Comparison of ENCODE assay signal across 8 cellular contexts in genomic region chr5:149828161-149829011, GRCh38.
DNase-seq lines count a peak whose midpoint lies in the region; ATAC-seq, FAIRE-seq and TF ChIP-seq lines count a peak whose summit lies in the region.

No MANE protein-coding gene starts in this region.

- no peak overlapping the region for H3K4me2 ChIP-seq in astrocyte (ENCODE audit: low read length)

- H3K27me3 ChIP-seq in astrocyte (ENCODE audit: insufficient read depth, low read length) (no peaks in the 10 kb centered on the region), gastrocnemius medialis (no peaks in the 10 kb centered on the region)

- H3K9me3 Mint-ChIP-seq in astrocyte (ENCODE audit: unreplicated experiment), result no peaks in the 10 kb centered on the region

- in situ Hi-C loops in gastrocnemius medialis (cut with MboI; ENCODE audit: low sequenced_read_pairs in 4 of 4), result loop anchor here (5.0 to 10.0 kb wide), 4 partner anchors 96 to 191 kb away; partner anchors contain the start of gene PPARGC1B (in 1 of the 4)

- no peak overlapping the region for H3K9ac ChIP-seq in astrocyte (ENCODE audit: low read length)

- TF ChIP-seq CTCF in GM12864 (IDR thresholded peaks at IDR 0.05; ENCODE audit: low read depth, low read length, missing control alignments) (peak; percentile 88), astrocyte (IDR thresholded peaks at IDR 0.05; ENCODE audit: insufficient read depth, low read depth, low read length) (peak; percentile 93), gastrocnemius medialis (IDR thresholded peaks at IDR 0.05 in 4 of 5, conservative IDR thresholded peaks at IDR 0.05 in 1 of 5) (peak; percentile 89 to 94 (median 92))

- H3K4me3 ChIP-seq in GM12864 (ENCODE audit: low read depth, low read length), result no peak overlapping the region
- H3K4me3 ChIP-seq in astrocyte (ENCODE audit: insufficient read depth, low read depth, low read length), result no peak overlapping the region
- no peak overlapping the region for H3K4me3 ChIP-seq in gastrocnemius medialis

- H2AFZ ChIP-seq in astrocyte (ENCODE audit: low read depth, low read length), result no peak overlapping the region

- H3K79me2 ChIP-seq in astrocyte (ENCODE audit: insufficient read depth, low read length), result no peaks in the 10 kb centered on the region

- FAIRE-seq in astrocyte (lab: Jason Lieb, UNC), result peak; percentile 81

- TF ChIP-seq POLR2A in gastrocnemius medialis (IDR thresholded peaks at IDR 0.05), result no peak

- no peak overlapping the region for H3K4me3 Mint-ChIP-seq in astrocyte (ENCODE audit: unreplicated experiment)

- H3K27ac ChIP-seq in astrocyte (ENCODE audit: low read depth, low read length) (no peak overlapping the region), gastrocnemius medialis (peak overlapping the region; percentile 74 to 84 (median 79))

- no peak overlapping the region for H3K27ac Mint-ChIP-seq in astrocyte (ENCODE audit: unreplicated experiment)

- peaks cover 6% of the 10 kb centered on the region for H3K4me1 Mint-ChIP-seq in astrocyte (ENCODE audit: low read depth, unreplicated experiment)

- no peaks in the 10 kb centered on the region for H3K36me3 ChIP-seq in astrocyte (ENCODE audit: insufficient read depth, low read length)
- peaks cover 0 to 24% of the 10 kb centered on the region in 2 donors for H3K36me3 ChIP-seq in gastrocnemius medialis

- H3K27me3 Mint-ChIP-seq in astrocyte (ENCODE audit: low read depth, unreplicated experiment), result peaks cover 5% of the 10 kb centered on the region

- H4K20me1 ChIP-seq in astrocyte (ENCODE audit: insufficient read depth, low read length), result no peaks in the 10 kb centered on the region

- peak; percentile 70 for ATAC-seq in HG02642 (IDR thresholded peaks at IDR 0.05; ENCODE audit: poor library complexity, unreplicated experiment)
- ATAC-seq in gastrocnemius medialis, result peak; percentile 80 to 89
- ATAC-seq in HG03097 (IDR thresholded peaks at IDR 0.05; ENCODE audit: low FRiP score, unreplicated experiment), result no peak

- H3K9me3 ChIP-seq in astrocyte (ENCODE audit: insufficient read depth, low read depth, low read length) (no peaks in the 10 kb centered on the region), gastrocnemius medialis (no peaks in the 10 kb centered on the region)

- peaks cover 2% of the 10 kb centered on the region for H3K36me3 Mint-ChIP-seq in astrocyte (ENCODE audit: low read depth, unreplicated experiment)

- H3K4me1 ChIP-seq in astrocyte (ENCODE audit: insufficient read depth, low read length), result no peaks in the 10 kb centered on the region
- peaks cover 42 to 43% of the 10 kb centered on the region in 2 donors for H3K4me1 ChIP-seq in gastrocnemius medialis

- intact Hi-C loops in gastrocnemius medialis (cut with DNase I; ENCODE audit: low total_unique reads), result loop anchor here (1.0 kb wide), 3 partner anchors 98 to 192 kb away; partner anchors contain the start of gene PPARGC1B

- peak; percentile 73 for DNase-seq in GM12864 (ENCODE audit: low read depth)
- DNase-seq in NCI-H1930 (lab: John Stamatoyannopoulos, UW), result peak; percentile 35 to 55
- DNase-seq in T-helper 22 cell (ENCODE audit: low read depth), result peak; percentile 35
- DNase-seq in astrocyte (ENCODE audit: low read depth), result peak; percentile 77
- peak; percentile 58 to 71 for DNase-seq in hippocampal formation (lab: John Stamatoyannopoulos, UW)
- DNase-seq in gastrocnemius medialis, result peak; percentile 70 to 91
